ENCODE assay signal across 1 cellular context in genomic region chr14:50871914-50872732, GRCh38.
TF ChIP-seq lines count a peak whose summit lies in the region.

ABHD12B (plus strand) TSS chr14:50872053; CDS start chr14:50872175, 122 bp downstream.

TF ChIP-seq in HepG2, 621 proteins besides CTCF, POLR2A, EP300 and RAD21 (continued from another document):
- TF ChIP-seq ZNF687 (CRISPR knock-in tag; IDR thresholded peaks at IDR 0.05) (no peak), CHD4 (IDR thresholded peaks at IDR 0.05; ENCODE audit: borderline replicate concordance, low read length) (no peak), RNF219 (CRISPR knock-in tag; IDR thresholded peaks at IDR 0.05) (no peak), SRSF1 (optimal IDR thresholded peaks at IDR 0.05; ENCODE audit: low read depth, low read length) (no peak), SOX5 (CRISPR knock-in tag; IDR thresholded peaks at IDR 0.05; ENCODE audit: borderline replicate concordance) (no peak), ZNF567 (CRISPR knock-in tag; IDR thresholded peaks at IDR 0.05; ENCODE audit: borderline replicate concordance) (no peak), NFIB (CRISPR knock-in tag; IDR thresholded peaks at IDR 0.05; ENCODE audit: borderline replicate concordance) (no peak), ZNF747 (CRISPR knock-in tag; IDR thresholded peaks at IDR 0.05; ENCODE audit: borderline replicate concordance) (no peak), ZNF205 (CRISPR knock-in tag; IDR thresholded peaks at IDR 0.05) (no peak), ZNF737 (CRISPR knock-in tag; IDR thresholded peaks at IDR 0.05; ENCODE audit: borderline replicate concordance) (no peak), TOE1 (CRISPR knock-in tag; IDR thresholded peaks at IDR 0.05) (no peak), ZNF296 (CRISPR knock-in tag; conservative IDR thresholded peaks at IDR 0.05) (no peak)
TF ChIP-seq in HepG2: peak in this region for 0.
